Comparison of ENCODE assay signal across 1 cellular context in the genomic region with DNA sequence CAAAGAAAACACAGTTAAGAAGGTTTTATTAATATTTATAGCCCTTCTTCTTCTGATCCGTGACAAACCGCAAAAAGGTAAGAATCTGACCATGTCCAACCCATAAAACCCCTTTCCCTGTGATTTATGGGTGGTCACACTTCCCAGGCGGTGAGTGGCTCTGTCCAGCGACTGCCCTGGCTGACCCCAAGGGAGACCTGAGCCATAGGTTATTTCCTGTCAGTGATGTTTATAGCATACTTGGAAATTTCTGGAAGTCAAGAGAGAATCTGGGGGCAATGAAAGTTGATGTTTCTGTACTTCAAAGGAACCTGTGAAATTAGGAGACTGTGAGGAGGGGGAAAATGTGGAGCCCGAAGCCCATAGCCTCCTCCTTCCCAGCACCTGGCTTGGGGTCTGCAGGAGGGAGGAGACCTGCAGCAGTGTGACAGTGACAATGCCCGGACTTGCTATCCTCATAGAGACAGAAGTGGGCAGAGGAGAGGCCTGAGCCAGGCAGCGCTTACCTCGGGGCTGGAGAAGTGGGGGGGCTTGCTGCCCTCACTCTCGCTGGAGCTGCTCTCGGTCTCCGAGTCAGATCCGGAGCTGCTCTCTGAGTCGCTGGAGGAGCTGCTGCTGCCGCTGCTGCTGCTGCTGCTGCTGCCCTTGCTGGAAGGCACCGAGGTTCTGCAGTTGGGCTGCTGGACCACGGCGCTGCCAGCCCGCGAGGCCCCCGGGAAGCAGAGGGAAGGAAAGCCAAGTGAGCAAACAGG.
TF ChIP-seq lines count a peak whose summit lies in the region.

No MANE protein-coding gene starts in this region.

TF ChIP-seq in SK-N-SH, 30 proteins besides CTCF, POLR2A, EP300 and RAD21:
- TF ChIP-seq, protein P1, sequence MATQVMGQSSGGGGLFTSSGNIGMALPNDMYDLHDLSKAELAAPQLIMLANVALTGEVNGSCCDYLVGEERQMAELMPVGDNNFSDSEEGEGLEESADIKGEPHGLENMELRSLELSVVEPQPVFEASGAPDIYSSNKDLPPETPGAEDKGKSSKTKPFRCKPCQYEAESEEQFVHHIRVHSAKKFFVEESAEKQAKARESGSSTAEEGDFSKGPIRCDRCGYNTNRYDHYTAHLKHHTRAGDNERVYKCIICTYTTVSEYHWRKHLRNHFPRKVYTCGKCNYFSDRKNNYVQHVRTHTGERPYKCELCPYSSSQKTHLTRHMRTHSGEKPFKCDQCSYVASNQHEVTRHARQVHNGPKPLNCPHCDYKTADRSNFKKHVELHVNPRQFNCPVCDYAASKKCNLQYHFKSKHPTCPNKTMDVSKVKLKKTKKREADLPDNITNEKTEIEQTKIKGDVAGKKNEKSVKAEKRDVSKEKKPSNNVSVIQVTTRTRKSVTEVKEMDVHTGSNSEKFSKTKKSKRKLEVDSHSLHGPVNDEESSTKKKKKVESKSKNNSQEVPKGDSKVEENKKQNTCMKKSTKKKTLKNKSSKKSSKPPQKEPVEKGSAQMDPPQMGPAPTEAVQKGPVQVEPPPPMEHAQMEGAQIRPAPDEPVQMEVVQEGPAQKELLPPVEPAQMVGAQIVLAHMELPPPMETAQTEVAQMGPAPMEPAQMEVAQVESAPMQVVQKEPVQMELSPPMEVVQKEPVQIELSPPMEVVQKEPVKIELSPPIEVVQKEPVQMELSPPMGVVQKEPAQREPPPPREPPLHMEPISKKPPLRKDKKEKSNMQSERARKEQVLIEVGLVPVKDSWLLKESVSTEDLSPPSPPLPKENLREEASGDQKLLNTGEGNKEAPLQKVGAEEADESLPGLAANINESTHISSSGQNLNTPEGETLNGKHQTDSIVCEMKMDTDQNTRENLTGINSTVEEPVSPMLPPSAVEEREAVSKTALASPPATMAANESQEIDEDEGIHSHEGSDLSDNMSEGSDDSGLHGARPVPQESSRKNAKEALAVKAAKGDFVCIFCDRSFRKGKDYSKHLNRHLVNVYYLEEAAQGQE (IDR thresholded peaks at IDR 0.05; ENCODE audit: low read depth, low read length): peak; percentile 74; the same call in 1 of the 2 replicates
- TF ChIP-seq, protein P2, sequence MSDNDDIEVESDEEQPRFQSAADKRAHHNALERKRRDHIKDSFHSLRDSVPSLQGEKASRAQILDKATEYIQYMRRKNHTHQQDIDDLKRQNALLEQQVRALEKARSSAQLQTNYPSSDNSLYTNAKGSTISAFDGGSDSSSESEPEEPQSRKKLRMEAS (IDR thresholded peaks at IDR 0.05; ENCODE audit: low read depth): no peak
